In genomic region chr5:158267228-158267627, GRCh38 we compare ENCODE assay signal across 9 cellular contexts.
"Had no signal": no experiment of that assay in that cellular context is flagged by ENCODE, and none has a peak within 500 bp of the region (broad histone marks: within the 10 kb centered on the region; RNA-seq: fewer than 3 reads in every experiment).

No MANE protein-coding gene starts in this region.

- H3K4me2 ChIP-seq: KMS-11 had no signal

- ATAC-seq: HepG2, K562 had no signal

- DNase-seq: IMR-90, Karpas-422, Kasumi-1, KBM-7, KG1 had no signal

- H3K4me3 ChIP-seq: K562 had no signal

- H3K9ac ChIP-seq: KMS-11 had no signal

- H3K27ac ChIP-seq: HL-60, KMS-11 had no signal
